In genomic region chr10:6410830-6411229, GRCh38 we compare ENCODE assay signal across 16 cellular contexts.
A peak's percentile ranks its signal among the peaks of the same experiment; 100 is the strongest.
DNase-seq lines count a peak whose midpoint lies in the region; ATAC-seq and TF ChIP-seq lines count a peak whose summit lies in the region.
"Had no signal": no experiment of that assay in that cellular context is flagged by ENCODE, and none has a peak within 500 bp of the region (broad histone marks: within the 10 kb centered on the region; RNA-seq: fewer than 3 reads in every experiment).

No MANE protein-coding gene starts in this region.

- no peak for ATAC-seq in CD4-positive, alpha-beta T cell (ENCODE audit: poor library complexity)
- ATAC-seq in gastroesophageal sphincter: no peak

- no peak overlapping the region for H2AFZ ChIP-seq in KMS-11 (ENCODE audit: low read depth)
- H2AFZ ChIP-seq in smooth muscle cell (ENCODE audit: low read depth): no peak overlapping the region

- H3F3A ChIP-seq in smooth muscle cell (ENCODE audit: low read depth): peaks cover 8% of the 10 kb centered on the region

- H3K79me2 ChIP-seq in KMS-11 (ENCODE audit: insufficient read depth, low read depth) (no peaks in the 10 kb centered on the region), smooth muscle cell (ENCODE audit: low read depth) (no peaks in the 10 kb centered on the region)

- H4K20me1 ChIP-seq in KMS-11 (ENCODE audit: insufficient read depth): no peaks in the 10 kb centered on the region
- H4K20me1 ChIP-seq in smooth muscle cell (ENCODE audit: low read depth): no peaks in the 10 kb centered on the region

- peaks cover 57% of the 10 kb centered on the region for H3K4me1 Mint-ChIP-seq in CD4-positive, alpha-beta T cell (ENCODE audit: low read depth)

- no peak for TF ChIP-seq EP300 in gastroesophageal sphincter (IDR thresholded peaks at IDR 0.05)

- intact Hi-C loops in CD4-positive, alpha-beta T cell (cut with DNase I, micrococcal nuclease): no loop called here

- no peak for DNase-seq in CD4-positive, alpha-beta T cell
- DNase-seq in smooth muscle cell (lab: John Stamatoyannopoulos, UW; ENCODE audit: unreplicated experiment): no peak
- no peak for DNase-seq in substantia nigra (lab: John Stamatoyannopoulos, UW)
- DNase-seq in NOMO-1 treated with DMSO at 0.1 percent for 48 hours (lab: John Stamatoyannopoulos, UW; ENCODE audit: unreplicated experiment): no peak
- DNase-seq in NCI-H2227 (lab: John Stamatoyannopoulos, UW; ENCODE audit: unreplicated experiment): no peak
- DNase-seq: DMS153, GDM1, GOT3, NCI-H2029 treated with DMSO at 0.1 percent for 48 hours had no signal

- H3K9ac ChIP-seq in KMS-11 (no peak overlapping the region), smooth muscle cell (ENCODE audit: low read depth) (no peak overlapping the region)

- TF ChIP-seq CTCF in CD4-positive, alpha-beta T cell (IDR thresholded peaks at IDR 0.05): no peak
- TF ChIP-seq CTCF in KMS-11 (conservative IDR thresholded peaks at IDR 0.05; ENCODE audit: low read depth, low read length): no peak
- no peak for TF ChIP-seq CTCF in gastroesophageal sphincter (IDR thresholded peaks at IDR 0.05)
- no peak for TF ChIP-seq CTCF in smooth muscle cell (IDR thresholded peaks at IDR 0.05; ENCODE audit: borderline replicate concordance, insufficient read depth, poor library complexity, severe bottlenecking)

- H3K36me3 ChIP-seq in KMS-11 (ENCODE audit: insufficient read depth) (no peaks in the 10 kb centered on the region), gastroesophageal sphincter (no peaks in the 10 kb centered on the region), smooth muscle cell (ENCODE audit: low read depth) (no peaks in the 10 kb centered on the region)
- H3K36me3 ChIP-seq: tibial nerve had no signal

- H3K4me3 Mint-ChIP-seq in CD4-positive, alpha-beta T cell: no peak overlapping the region
- H3K4me3 Mint-ChIP-seq: B cell, mesothelial cell of epicardium had no signal

- H3K9me3 ChIP-seq in CD4-positive, alpha-beta T cell (ENCODE audit: control insufficient read depth, low read length): no peaks in the 10 kb centered on the region
- H3K9me3 ChIP-seq in gastroesophageal sphincter: no peaks in the 10 kb centered on the region
- H3K9me3 ChIP-seq in smooth muscle cell (replicated peaks; ENCODE audit: low read depth): no peaks in the 10 kb centered on the region
- H3K9me3 ChIP-seq: tibial nerve had no signal

- H3K27ac ChIP-seq in CD4-positive, alpha-beta T cell (ENCODE audit: low read depth, low read length): peak overlapping the region; percentile 51
- H3K27ac ChIP-seq in KMS-11 (peak overlapping the region; percentile 51; the same call in 1 of the 2 replicates), gastroesophageal sphincter (peak overlapping the region; percentile 63 to 71 (median 68)), smooth muscle cell (ENCODE audit: low read depth) (peak overlapping the region; percentile 75), substantia nigra (ENCODE audit: low read depth, low read length, poor library complexity, severe bottlenecking) (no peak overlapping the region)

- H3K27ac Mint-ChIP-seq in CD4-positive, alpha-beta T cell: peak overlapping the region; percentile 94
- H3K27ac Mint-ChIP-seq: B cell, mesothelial cell of epicardium had no signal

- CTCF ChIA-PET in CD4-positive, alpha-beta T cell (lab: Charles Lee): interaction anchor here (0.8 to 2.2 kb wide), 5 partner anchors 9 to 237 kb away, joined by 3 to 11 read pairs (median 3); partner anchors contain the start of genes PFKFB3 and PRKCQ

- peak overlapping the region; percentile 67 for H3K4me2 ChIP-seq in KMS-11
- no peak overlapping the region for H3K4me2 ChIP-seq in smooth muscle cell

- H3K27me3 ChIP-seq in CD4-positive, alpha-beta T cell (ENCODE audit: control insufficient read depth, insufficient read depth, low read length): no peaks in the 10 kb centered on the region
- H3K27me3 ChIP-seq in KMS-11 (ENCODE audit: insufficient read depth, low read depth) (no peaks in the 10 kb centered on the region), gastroesophageal sphincter (no peaks in the 10 kb centered on the region), smooth muscle cell (ENCODE audit: low read depth) (no peaks in the 10 kb centered on the region)
- H3K27me3 ChIP-seq: tibial nerve had no signal

- no peak for TF ChIP-seq POLR2A in gastroesophageal sphincter (IDR thresholded peaks at IDR 0.05)

- no peaks in the 10 kb centered on the region for H3K36me3 Mint-ChIP-seq in CD4-positive, alpha-beta T cell (ENCODE audit: low read depth)
- H3K36me3 Mint-ChIP-seq: mesothelial cell of epicardium had no signal

- no peaks in the 10 kb centered on the region for H3K27me3 Mint-ChIP-seq in CD4-positive, alpha-beta T cell
- H3K27me3 Mint-ChIP-seq: activated CD4-positive, alpha-beta T cell treated with anti-CD3 and anti-CD28 coated beads, Interleukin-2, amount 10 ng/mL, durations not matched to agents 24 days and 14 days had no signal

- 87 to 89% methylated on average over 7 to 9 of the region's 15 CpGs for whole genome bisulfite sequencing in gastroesophageal sphincter (ENCODE audit: low coverage in 1 of 2), 2 donors
- 95% methylated on average over 15 of the region's 15 CpGs for WGBS in smooth muscle cell (ENCODE audit: low lambda C conversion rate)

- H3K4me3 ChIP-seq in KMS-11 (IDR thresholded peaks at IDR 0.05; ENCODE audit: insufficient read depth, low read depth, low read length) (no peak overlapping the region), gastroesophageal sphincter (no peak overlapping the region), smooth muscle cell (no peak overlapping the region)
- H3K4me3 ChIP-seq: GM12878, tibial nerve had no signal

- POLR2A ChIA-PET in CD4-positive, alpha-beta T cell (lab: Charles Lee): interaction anchor here (0.6 to 2.6 kb wide), 15 partner anchors 9 to 690 kb away, joined by 3 to 29 read pairs (median 5); partner anchors contain the start of genes IL2RA and PFKFB3

- H3K4me1 ChIP-seq in KMS-11 (ENCODE audit: low read depth, poor library complexity, severe bottlenecking) (peaks cover 32% of the 10 kb centered on the region), gastroesophageal sphincter (peaks cover 2 to 16% (median 5%) of the 10 kb centered on the region in 3 donors), smooth muscle cell (ENCODE audit: low read depth) (no peaks in the 10 kb centered on the region)

- no peaks in the 10 kb centered on the region for H3K9me3 Mint-ChIP-seq in CD4-positive, alpha-beta T cell
- H3K9me3 Mint-ChIP-seq: activated CD4-positive, alpha-beta T cell treated with anti-CD3 and anti-CD28 coated beads, Interleukin-2, amount 10 ng/mL, durations not matched to agents 24 days and 14 days; mesothelial cell of epicardium had no signal
